In the genomic region with DNA sequence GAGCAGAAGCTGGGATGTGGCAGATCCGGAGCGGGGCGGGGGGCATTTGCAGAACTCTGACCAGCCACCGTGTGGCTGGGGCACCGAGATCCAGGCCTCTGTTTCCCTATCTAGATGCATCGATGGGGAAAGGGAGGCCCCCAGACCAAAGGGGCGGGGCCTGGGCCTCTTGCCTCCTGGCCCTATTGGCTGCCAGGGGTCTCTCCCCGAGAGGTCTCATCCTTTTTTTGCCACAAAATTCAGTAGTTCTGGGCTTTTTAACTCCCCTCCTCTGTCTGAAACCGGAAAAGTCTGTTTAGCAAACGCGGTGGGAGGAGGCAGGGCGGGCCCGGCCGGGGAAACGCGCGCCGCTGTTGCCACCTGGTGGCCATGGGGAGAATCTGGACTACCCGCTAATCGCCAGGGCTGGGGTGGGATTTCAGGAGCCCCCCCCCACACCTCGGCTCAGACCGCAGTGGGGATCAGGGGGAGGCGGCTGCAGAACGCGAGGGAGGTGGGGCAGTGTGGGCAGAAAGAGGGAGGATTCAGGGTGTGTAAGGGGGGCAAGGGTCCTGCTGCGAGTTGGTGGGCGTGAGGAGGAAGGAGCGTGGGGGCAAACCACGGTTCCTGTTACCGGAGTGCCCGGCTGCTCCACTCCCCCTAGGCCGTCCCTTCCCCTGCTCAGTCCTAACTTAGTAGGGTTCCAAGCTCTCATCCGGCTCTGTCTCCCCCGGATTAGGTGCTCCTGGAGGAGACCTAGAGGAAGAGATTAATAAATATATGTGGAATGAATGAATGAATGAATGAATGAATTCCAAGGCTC, we compare ENCODE assay signal across 7 cellular contexts. TPM values are rescaled to one million over a fixed set of nuclear protein-coding genes. Genes with fewer than 3 reads are reported as not detected.
A peak's percentile ranks its signal among the peaks of the same experiment; 100 is the strongest.
DNase-seq lines count a peak whose midpoint lies in the region; ATAC-seq, FAIRE-seq and TF ChIP-seq lines count a peak whose summit lies in the region.

No MANE protein-coding gene starts in this region.

- ATAC-seq in T-cell (replicated peaks in 1 of 4) = peak; percentile 90 to 95 (median 92)

- WGBS in adrenal gland, 4 donors = 2 to 7% (median 5%) methylated on average over 24 to 34 of the region's 34 CpGs
- WGBS in tibial nerve, 2 donors = 3 to 4% methylated on average over 34 of the region's 34 CpGs

- H3K9me3 ChIP-seq in adrenal gland (replicated peaks in 1 of 3) = no peaks in the 10 kb centered on the region
- H3K9me3 ChIP-seq in left ventricle myocardium inferior (replicated peaks) = no peaks in the 10 kb centered on the region
- H3K9me3 ChIP-seq in tibial nerve = no peaks in the 10 kb centered on the region

- TF ChIP-seq CTCF in adrenal gland (IDR thresholded peaks at IDR 0.05) = peak; percentile 80 to 99 (median 94)
- peak; percentile 94 for TF ChIP-seq CTCF in left ventricle myocardium inferior (IDR thresholded peaks at IDR 0.05; ENCODE audit: borderline replicate concordance)
- TF ChIP-seq CTCF in tibial nerve (IDR thresholded peaks at IDR 0.05) = peak; percentile 94 to 99 (median 98)

- H3K27me3 ChIP-seq in adrenal gland = no peaks in the 10 kb centered on the region
- peaks cover 17% of the 10 kb centered on the region for H3K27me3 ChIP-seq in left ventricle myocardium inferior (ENCODE audit: low read depth)
- H3K27me3 ChIP-seq in tibial nerve = no peaks in the 10 kb centered on the region

- TF ChIP-seq EP300 in tibial nerve (IDR thresholded peaks at IDR 0.05) = peak; percentile 72 to 83

- no peaks in the 10 kb centered on the region for H3K27me3 Mint-ChIP-seq in T-cell

- H3K36me3 ChIP-seq in adrenal gland (replicated peaks in 1 of 2) (no peaks in the 10 kb centered on the region), left ventricle myocardium inferior (no peaks in the 10 kb centered on the region), tibial nerve (no peaks in the 10 kb centered on the region)

- peaks cover 15 to 17% (median 15%) of the 10 kb centered on the region in 3 donors for H3K4me1 Mint-ChIP-seq in T-cell

- FAIRE-seq in GM12892 (lab: Jason Lieb, UNC) = peak; percentile 82

- H3K4me3 ChIP-seq in adrenal gland (no peak overlapping the region), left ventricle myocardium inferior (peak overlapping the region; percentile 51), tibial nerve (peak overlapping the region in 2 of 4 donors; percentile 20 to 24)

- POLR2A ChIA-PET in T-cell (lab: Charles Lee) = no interaction called here

- peak overlapping the region; percentile 79 to 82 for H3K27ac Mint-ChIP-seq in T-cell

- H3K4me3 Mint-ChIP-seq in T-cell = peak overlapping the region in 2 of 3 donors; percentile 2 to 33

- no peaks in the 10 kb centered on the region for H3K9me3 Mint-ChIP-seq in T-cell

- CTCF ChIA-PET in T-cell (lab: Charles Lee) = interaction anchor here (0.6 to 1.7 kb wide), 8 partner anchors 41 to 861 kb away, joined by 3 to 7 read pairs (median 4); a partner anchor contains a TSS

- H3K36me3 Mint-ChIP-seq in T-cell = peaks cover 17% of the 10 kb centered on the region

- H3K27ac ChIP-seq in adrenal gland (peak overlapping the region in 4 of 5 donors; percentile 58 to 76 (median 62)), left ventricle myocardium inferior (replicated peaks) (peak overlapping the region; percentile 91), tibial nerve (peak overlapping the region; percentile 51 to 90 (median 81))

- H3K4me1 ChIP-seq in adrenal gland (replicated peaks in 1 of 2) = peaks cover 6 to 12% of the 10 kb centered on the region in 2 donors
- peaks cover 15% of the 10 kb centered on the region for H3K4me1 ChIP-seq in left ventricle myocardium inferior
- H3K4me1 ChIP-seq in tibial nerve = peaks cover 0 to 15% (median 5%) of the 10 kb centered on the region in 4 donors

- TF ChIP-seq POLR2A in GM12892 (IDR thresholded peaks at IDR 0.05; ENCODE audit: low read depth, low read length) (no peak), adrenal gland (IDR thresholded peaks at IDR 0.05) (no peak), tibial nerve (IDR thresholded peaks at IDR 0.05) (peak in 1 of 2 donors; percentile 50)

- DNase-seq in GM12892 (ENCODE audit: insufficient read length) = peak; percentile 86
- DNase-seq in NCI-H1048 (lab: John Stamatoyannopoulos, UW) = peak; percentile 52
- peak; percentile 66 to 87 (median 79) for DNase-seq in T-cell
- DNase-seq in adrenal gland = peak; percentile 72 to 82 (median 76)
- peak; percentile 82 for DNase-seq in left ventricle myocardium inferior
- peak; percentile 96 for DNase-seq in posterior vena cava (ENCODE audit: low spot score)
- peak; percentile 50 to 64 for DNase-seq in tibial nerve (ENCODE audit: low spot score in 2 of 2)

- intact Hi-C loops in adrenal gland (cut with DNase I) = loop anchor here (1.0 to 2.0 kb wide), 2 partner anchors 51 to 52 kb away; no protein-coding TSS in a partner anchor
- intact Hi-C loops in left ventricle myocardium inferior (cut with micrococcal nuclease) = loop anchor here (2.0 kb wide), 1 partner anchor 52 kb away; no protein-coding TSS in a partner anchor
- intact Hi-C loops in posterior vena cava (cut with DNase I) = loop anchor here (2.0 to 10.0 kb wide), 2 partner anchors 52 to 114 kb away; no protein-coding TSS in a partner anchor

RNA-seq across cellular contexts. Expression of a gene that starts 28.3 kb away (rescaled TPM):
- polyA plus RNA-seq in GM12892 (2012; ENCODE audit: missing spikeins) = 8.3 TPM
- total RNA-seq in T-cell (10 to 100 TPM; 26.3 to 45.2 (median 39.3) TPM), adrenal gland (1 to 10 TPM in 7 of 8 donors, not detected in 1; 1.4 to 7.4 (median 2.3) TPM), left ventricle myocardium inferior (0.44 TPM), posterior vena cava (1 to 10 TPM; 1.7 to 2.3 TPM), tibial nerve (1 to 10 TPM; 1.0 to 4.8 (median 1.9) TPM)
- polyA plus RNA-seq in adrenal gland = 1 to 10 TPM in 2 of 3 donors, under 1 TPM in 1; 0.84 to 1.8 (median 1.1) TPM

RNA-seq across cellular contexts. Expression of a gene that starts 39.2 kb away (rescaled TPM):
- polyA plus RNA-seq in GM12892 (2012; ENCODE audit: missing spikeins) = 7.8 TPM
- total RNA-seq in T-cell (10 to 100 TPM; 42.0 to 60.2 (median 53.2) TPM), adrenal gland (10 to 100 TPM in 6 of 8 donors, 1 to 10 TPM in 2; 6.0 to 18.6 (median 12.5) TPM), left ventricle myocardium inferior (4.6 TPM), posterior vena cava (1 to 10 TPM; 5.6 to 7.1 TPM), tibial nerve (10 to 100 TPM in 2 of 4 donors, 1 to 10 TPM in 2; 7.6 to 19.8 (median 10.0) TPM)
- 10 to 100 TPM in 1 of 3 donors, 1 to 10 TPM in 2; 1.8 to 19.1 (median 7.1) TPM for polyA plus RNA-seq in adrenal gland

RNA-seq across cellular contexts. Expression of a gene that starts 50.4 kb away (rescaled TPM):
- polyA plus RNA-seq in GM12892 (2012; ENCODE audit: missing spikeins) = 7.5 TPM
- total RNA-seq in T-cell (100 to 1,000 TPM; 163 to 195 (median 188) TPM), adrenal gland (10 to 100 TPM in 7 of 8 donors, 1 to 10 TPM in 1; 4.7 to 27.4 (median 17.3) TPM), left ventricle myocardium inferior (16.6 TPM), posterior vena cava (10 to 100 TPM; 21.0 to 25.2 TPM), tibial nerve (100 to 1,000 TPM; 127 to 180 (median 177) TPM)
- polyA plus RNA-seq in adrenal gland = 10 to 100 TPM in 2 of 3 donors, 1 to 10 TPM in 1; 2.7 to 54.3 (median 20.8) TPM
